In the genomic region with DNA sequence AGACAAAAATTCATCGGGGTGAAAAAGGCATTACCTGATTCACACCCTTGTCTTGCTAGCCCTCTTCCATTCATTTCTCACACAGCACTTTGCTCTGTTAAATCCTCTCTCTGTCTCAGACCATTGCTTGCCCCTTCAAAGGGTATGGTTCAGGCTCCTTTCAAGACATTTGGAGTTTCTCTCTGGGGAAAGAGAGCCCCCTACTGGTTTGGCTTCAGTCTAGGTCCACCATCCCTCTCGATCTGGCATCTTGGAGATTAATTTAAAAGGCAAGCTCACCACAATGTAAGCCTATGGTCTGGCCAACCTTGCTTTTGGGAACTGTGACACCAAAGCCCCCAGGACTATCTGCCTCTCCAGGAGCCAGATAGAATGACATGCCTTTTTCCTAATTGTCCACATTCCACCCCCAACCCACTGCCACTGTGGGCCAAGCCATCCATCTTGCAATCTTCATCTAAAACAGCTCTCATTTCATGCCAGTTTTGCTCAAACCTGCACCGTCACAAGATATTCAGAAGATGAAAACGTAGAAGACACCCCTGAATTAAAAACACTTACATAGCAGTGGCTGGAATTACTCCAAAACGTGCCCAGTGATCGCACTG, we compare ENCODE assay signal across 8 cellular contexts.
DNase-seq lines count a peak whose midpoint lies in the region; ATAC-seq, FAIRE-seq and TF ChIP-seq lines count a peak whose summit lies in the region.

No MANE protein-coding gene starts in this region.

- H3K9me3 ChIP-seq in SU-DHL-6 (ENCODE audit: insufficient read depth, low read length) = no peaks in the 10 kb centered on the region

- no peak overlapping the region for H3K9ac ChIP-seq in SU-DHL-6 (ENCODE audit: low read length)

- H3K4me2 ChIP-seq in SU-DHL-6 (ENCODE audit: low read depth, low read length, poor library complexity, severe bottlenecking) = no peak overlapping the region

- no peaks in the 10 kb centered on the region for H3K79me2 ChIP-seq in SU-DHL-6 (ENCODE audit: insufficient read depth, low read length)

- H2AFZ ChIP-seq in SU-DHL-6 (ENCODE audit: low read depth, low read length, severe bottlenecking) = no peak overlapping the region

- peak; percentile 92 for FAIRE-seq in GM18507 (lab: Jason Lieb, UNC)

- H4K20me1 ChIP-seq in SU-DHL-6 (ENCODE audit: low read depth, low read length) = no peaks in the 10 kb centered on the region; the same call in 1 of the 2 replicates

- no peaks in the 10 kb centered on the region for H3K4me1 Mint-ChIP-seq in endothelial cell (ENCODE audit: unreplicated experiment)
- H3K4me1 Mint-ChIP-seq in mesothelial cell of epicardium = no peaks in the 10 kb centered on the region

- H3K4me3 ChIP-seq in BJ (ENCODE audit: low read depth, low read length) (no peak overlapping the region), SU-DHL-6 (ENCODE audit: insufficient read depth, low read length, poor library complexity, severe bottlenecking) (no peak overlapping the region)

- POLR2A ChIA-PET in BJ (lab: Charles Lee) = interaction anchor here (0.6 kb wide), 1 partner anchor 17 kb away, joined by 8 read pairs; no protein-coding TSS in a partner anchor

- H3K27me3 Mint-ChIP-seq in endothelial cell (ENCODE audit: unreplicated experiment) (peaks cover 3% of the 10 kb centered on the region), mesothelial cell of epicardium (ENCODE audit: low read depth) (peaks cover 20% of the 10 kb centered on the region)

- no peak for DNase-seq in BJ (ENCODE audit: low read depth)
- DNase-seq in GM18507 (ENCODE audit: extremely low spot score, insufficient read length, low read depth) = peak; percentile 44
- peak; percentile 57 for DNase-seq in NCI-H1092 treated with DMSO at 0.1 percent for 48 hours (lab: John Stamatoyannopoulos, UW)
- peak; percentile 70 for DNase-seq in endothelial cell (ENCODE audit: low spot score)
- DNase-seq in mesothelial cell of epicardium (ENCODE audit: low spot score in 2 of 2, unreplicated experiment in 2 of 2) = peak in 1 of 2 experiments; percentile 44
- no peak for DNase-seq in NCI-H128 (lab: John Stamatoyannopoulos, UW; ENCODE audit: unreplicated experiment)

- H3K36me3 ChIP-seq in BJ (ENCODE audit: control insufficient read depth, insufficient read depth, low read length) (0 out of 2 replicates have a peak, but pooled peaks cover 1% of the 10 kb centered on the region), SU-DHL-6 (ENCODE audit: low read length) (no peaks in the 10 kb centered on the region)

- no peaks in the 10 kb centered on the region for H3K9me2 ChIP-seq in SU-DHL-6 (replicated peaks; ENCODE audit: insufficient read depth, low read length)

- no peaks in the 10 kb centered on the region for H3K27me3 ChIP-seq in BJ (ENCODE audit: control insufficient read depth, insufficient read depth, low read length)
- no peaks in the 10 kb centered on the region for H3K27me3 ChIP-seq in SU-DHL-6 (ENCODE audit: low read length)

- H3K36me3 Mint-ChIP-seq in endothelial cell (ENCODE audit: low read depth, unreplicated experiment) = no peaks in the 10 kb centered on the region
- peaks cover 11% of the 10 kb centered on the region for H3K36me3 Mint-ChIP-seq in mesothelial cell of epicardium

- H3K27ac ChIP-seq in SU-DHL-6 (ENCODE audit: low read depth, low read length) = no peak overlapping the region

- no peaks in the 10 kb centered on the region for H3F3A ChIP-seq in SU-DHL-6 (ENCODE audit: insufficient read depth)

- H3K27ac Mint-ChIP-seq in endothelial cell (ENCODE audit: unreplicated experiment) = no peak overlapping the region
- H3K27ac Mint-ChIP-seq in mesothelial cell of epicardium = no peak overlapping the region

- peak; percentile 72 for TF ChIP-seq CTCF in BJ (IDR thresholded peaks at IDR 0.05; ENCODE audit: insufficient read depth, low read depth, low read length)
- peak; percentile 79 for TF ChIP-seq CTCF in SU-DHL-6 (IDR thresholded peaks at IDR 0.05; ENCODE audit: insufficient read depth, low read length, poor library complexity, severe bottlenecking)
- peak; percentile 66 for TF ChIP-seq CTCF in endothelial cell (IDR thresholded peaks at IDR 0.05; ENCODE audit: unreplicated experiment)
- peak; percentile 63 for TF ChIP-seq CTCF in mesothelial cell of epicardium (IDR thresholded peaks at IDR 0.05; ENCODE audit: unreplicated experiment)

- CTCF ChIA-PET in BJ (lab: Yijun Ruan, JAX) = interaction anchor here (0.6 to 3.5 kb wide), 16 partner anchors 9 to 536 kb away, joined by 3 to 21 read pairs (median 4); a partner anchor contains a TSS

- H3K9me3 Mint-ChIP-seq in endothelial cell (ENCODE audit: unreplicated experiment) (no peaks in the 10 kb centered on the region), mesothelial cell of epicardium (no peaks in the 10 kb centered on the region)

- peak; percentile 75 for ATAC-seq in HG02759 (IDR thresholded peaks at IDR 0.05; ENCODE audit: unreplicated experiment)

- H3K4me3 Mint-ChIP-seq in endothelial cell (ENCODE audit: unreplicated experiment) (no peak overlapping the region), mesothelial cell of epicardium (no peak overlapping the region)

Comparison
In these comparisons a context has a peak if more than half of its experiments do, and no peak if none do; other contexts are left out.
1. DNase-seq: peak in GM18507 (single experiment), NCI-H1092 treated with DMSO at 0.1 percent for 48 hours (single experiment) and endothelial cell (single experiment); none in BJ (single experiment) and NCI-H128 (single experiment).
2. Peak in every context shown above with its lines, with median percentiles within 50 percentile points of each other: CTCF ChIP-seq.